ENCODE assay signal across 16 cellular contexts in the genomic region with DNA sequence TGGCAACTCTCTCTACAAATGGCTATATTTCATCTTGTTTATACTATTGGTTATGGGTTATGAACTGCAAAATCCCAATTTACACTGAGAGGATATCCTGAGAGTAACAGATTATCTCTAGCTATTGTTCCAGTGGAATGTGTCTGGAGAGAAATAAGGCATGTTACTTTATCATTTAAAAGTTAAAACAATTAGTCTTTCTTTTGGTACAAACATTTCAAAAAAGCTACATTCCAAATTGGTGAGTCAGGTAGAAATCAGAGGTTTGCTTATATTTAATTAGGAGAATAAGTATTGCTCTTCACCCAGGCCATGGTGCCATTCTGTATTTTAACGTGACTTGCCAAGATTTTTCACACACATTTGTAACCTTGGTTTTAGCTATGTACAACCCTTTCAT.
DNase-seq lines count a peak whose midpoint lies in the region; ATAC-seq and TF ChIP-seq lines count a peak whose summit lies in the region.
"Had no signal": no experiment of that assay in that cellular context is flagged by ENCODE, and none has a peak within 500 bp of the region (broad histone marks: within the 10 kb centered on the region; RNA-seq: fewer than 3 reads in every experiment).

No MANE protein-coding gene starts in this region.

- TF ChIP-seq CTCF in astrocyte of the cerebellum (IDR thresholded peaks at IDR 0.05; ENCODE audit: low read depth, low read length, missing control alignments), result no peak
- TF ChIP-seq CTCF in fibroblast of the aortic adventitia (IDR thresholded peaks at IDR 0.05; ENCODE audit: insufficient read depth, low read length), result no peak

- DNase-seq in HT-29 (ENCODE audit: low spot score) (peak; percentile 7), astrocyte of the cerebellum (ENCODE audit: low read depth) (peak; percentile 40), fibroblast of the aortic adventitia (ENCODE audit: low read depth) (peak; percentile 80), NCI-H1092 treated with DMSO at 0.1 percent for 48 hours (lab: John Stamatoyannopoulos, UW) (no peak), ureter (ENCODE audit: low spot score) (no peak), iPS-NIHi11 (ENCODE audit: low spot score) (no peak)
- DNase-seq: activated CD4-positive, alpha-beta memory T cell treated with anti-CD3 and anti-CD28 coated beads, Interleukin-2, amount 10 ng/mL, durations not matched to agents 7 days and 5 days; activated T-cell treated with anti-CD3 and anti-CD28 coated beads, Interleukin-2, amount 50 U/mL, for 48 hours; effector CD8-positive, alpha-beta T cell; MG63; naive B cell; NCI-H345; SHP77; testis; WERI-Rb-1 had no signal

- H3K4me3 ChIP-seq in astrocyte of the cerebellum (ENCODE audit: low read depth, low read length) (no peak overlapping the region), fibroblast of the aortic adventitia (ENCODE audit: low read depth, low read length) (no peak overlapping the region)
- H3K4me3 ChIP-seq: MG63, testis had no signal

- ATAC-seq in HG02759 (IDR thresholded peaks at IDR 0.05; ENCODE audit: unreplicated experiment), result no peak

- in situ Hi-C loops in astrocyte of the cerebellum (cut with HindIII; ENCODE audit: low sequenced_read_pairs), result no loop called here

Comparison
In these comparisons a context has a peak if more than half of its experiments do, and no peak if none do; other contexts are left out.
1. DNase-seq: peak in HT-29 (single experiment), astrocyte of the cerebellum (single experiment) and fibroblast of the aortic adventitia (single experiment); none in NCI-H1092 treated with DMSO at 0.1 percent for 48 hours (single experiment), ureter (single experiment) and iPS-NIHi11 (single experiment).